1 cellular context compared by ENCODE assay signal in the genomic region with DNA sequence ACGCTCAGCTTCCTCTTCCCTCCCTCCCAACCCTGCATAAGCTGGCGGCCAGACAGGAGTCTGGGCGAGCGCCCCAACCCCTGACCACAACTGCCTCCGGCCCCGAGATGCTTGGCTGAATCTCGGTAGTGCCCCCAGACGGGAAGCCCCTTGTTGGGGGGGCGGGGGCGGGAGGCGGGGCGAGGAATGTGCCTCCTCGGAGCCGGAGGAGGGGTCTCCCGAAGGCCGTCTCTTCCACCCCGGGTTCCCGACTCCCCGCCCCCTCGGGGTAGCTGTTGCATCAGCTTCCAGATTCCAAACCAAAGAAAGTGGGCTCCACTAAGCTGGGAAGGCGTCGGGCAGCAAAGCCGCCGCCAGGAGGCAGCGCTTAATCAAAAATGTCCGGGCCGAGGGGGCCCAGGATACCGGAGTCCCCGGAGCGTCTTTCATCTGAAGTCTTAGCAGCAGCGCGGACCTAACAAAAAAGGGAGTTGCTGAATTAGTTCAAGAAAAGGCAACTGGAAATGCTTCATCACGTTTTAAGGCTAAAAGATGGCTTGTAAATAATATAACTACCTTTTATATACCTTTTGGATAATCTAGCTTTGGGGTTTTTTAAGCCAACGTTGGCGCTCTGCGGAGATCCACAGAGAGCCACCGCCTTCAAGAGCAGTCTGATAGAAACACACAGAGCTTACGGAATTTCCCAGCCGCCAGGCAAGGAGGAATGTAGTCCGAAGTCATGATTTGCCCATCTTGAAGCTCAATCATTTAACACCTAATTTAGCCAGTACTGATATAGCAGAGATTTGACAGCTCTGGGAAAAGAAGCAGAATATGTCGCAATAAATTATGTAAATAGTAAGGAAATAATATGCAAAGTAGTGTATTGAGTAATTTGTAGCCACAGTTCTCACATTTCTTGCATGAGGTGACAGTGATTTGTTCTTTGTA.
TF ChIP-seq lines count a peak whose summit lies in the region.

No MANE protein-coding gene starts in this region.

TF ChIP-seq in HEK293T, 16 proteins besides CTCF, POLR2A, EP300 and RAD21:
- TF ChIP-seq, protein P1, sequence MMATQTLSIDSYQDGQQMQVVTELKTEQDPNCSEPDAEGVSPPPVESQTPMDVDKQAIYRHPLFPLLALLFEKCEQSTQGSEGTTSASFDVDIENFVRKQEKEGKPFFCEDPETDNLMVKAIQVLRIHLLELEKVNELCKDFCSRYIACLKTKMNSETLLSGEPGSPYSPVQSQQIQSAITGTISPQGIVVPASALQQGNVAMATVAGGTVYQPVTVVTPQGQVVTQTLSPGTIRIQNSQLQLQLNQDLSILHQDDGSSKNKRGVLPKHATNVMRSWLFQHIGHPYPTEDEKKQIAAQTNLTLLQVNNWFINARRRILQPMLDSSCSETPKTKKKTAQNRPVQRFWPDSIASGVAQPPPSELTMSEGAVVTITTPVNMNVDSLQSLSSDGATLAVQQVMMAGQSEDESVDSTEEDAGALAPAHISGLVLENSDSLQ (IDR thresholded peaks at IDR 0.05) = peak; percentile 16; the same call in 1 of the 2 replicates
- TF ChIP-seq L3MBTL2 (conservative IDR thresholded peaks at IDR 0.05) = no peak; the same call in 1 of the 2 replicates
- no peak for TF ChIP-seq ZNF384 (IDR thresholded peaks at IDR 0.05)
- TF ChIP-seq ELF4 (IDR thresholded peaks at IDR 0.05) = no peak
TF ChIP-seq in HEK293T: peak in this region for 1.
